14 cellular contexts compared by ENCODE assay signal in the genomic region with DNA sequence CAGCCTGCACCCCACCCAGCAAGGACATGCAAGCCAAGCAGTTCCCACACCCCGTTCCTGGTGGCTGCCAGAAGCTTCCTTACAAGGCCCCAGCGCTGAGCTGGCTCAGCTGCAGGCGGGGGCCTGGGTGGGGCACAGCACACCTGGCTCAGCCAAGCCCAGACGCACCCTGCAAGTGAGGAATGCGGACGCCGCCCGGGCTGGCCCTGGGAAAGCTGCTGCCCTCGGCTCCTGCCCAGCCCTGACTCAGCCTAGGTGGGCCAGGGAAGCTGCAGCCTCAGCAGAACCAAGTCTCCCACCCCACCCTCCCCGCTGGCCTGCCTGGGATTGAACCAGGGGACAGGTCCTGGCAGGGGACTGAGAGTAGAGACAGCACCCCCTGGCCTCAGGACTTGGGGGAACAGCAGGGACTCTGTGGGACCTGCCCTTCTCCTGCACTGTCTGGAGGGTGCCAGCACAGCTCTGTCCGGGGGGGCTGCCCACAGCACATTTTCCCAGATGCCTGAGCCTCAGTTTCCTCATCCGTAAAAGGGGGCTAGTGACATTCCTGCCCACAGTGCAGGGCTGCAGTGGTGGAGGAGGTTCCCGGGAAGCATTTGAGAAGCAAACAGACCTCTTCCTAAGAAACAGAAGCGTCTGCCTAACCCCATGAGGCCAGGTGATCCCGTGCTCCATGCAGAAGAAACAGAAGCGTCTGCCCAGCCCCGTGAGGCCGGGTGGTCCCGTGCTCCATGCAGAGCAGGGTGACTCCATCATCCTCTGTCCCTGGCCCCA. TPM values are rescaled to one million over a fixed set of nuclear protein-coding genes. Genes with fewer than 3 reads are reported as not detected.
DNase-seq lines count a peak whose midpoint lies in the region; ATAC-seq and TF ChIP-seq lines count a peak whose summit lies in the region.
"Had no signal": no experiment of that assay in that cellular context is flagged by ENCODE, and none has a peak within 500 bp of the region (broad histone marks: within the 10 kb centered on the region; RNA-seq: fewer than 3 reads in every experiment).

No MANE protein-coding gene starts in this region.

- H3K36me3 ChIP-seq in body of pancreas (replicated peaks in 1 of 2; ENCODE audit: insufficient read depth in 1 of 2, low read depth in 2 of 2) (no peaks in the 10 kb centered on the region), lung (ENCODE audit: control insufficient read depth in 2 of 2, insufficient read depth in 2 of 2, low read length in 2 of 2) (no peaks in the 10 kb centered on the region), thyroid gland (no peaks in the 10 kb centered on the region), GM23248 (ENCODE audit: low read depth) (no peaks in the 10 kb centered on the region)
- H3K36me3 ChIP-seq: HAP-1 had no signal

- intact Hi-C loops in body of pancreas (cut with DNase I) (no loop called here), thyroid gland (cut with DNase I) (no loop called here), posterior vena cava (cut with DNase I) (loop anchor here in 1 of 2 donors (10.0 kb wide), 2 partner anchors 90 to 750 kb away; no protein-coding TSS in a partner anchor)
- intact Hi-C loops in activated CD8-positive, alpha-beta T cell treated with anti-CD3 and anti-CD28 coated beads for 36 hours (cut with micrococcal nuclease) = no loop called here

- peak; percentile 45 for ATAC-seq in body of pancreas
- peak; percentile 59 for ATAC-seq in lung (ENCODE audit: insufficient read depth, low FRiP score)
- no peak for ATAC-seq in activated CD8-positive, alpha-beta T cell treated with anti-CD3 and anti-CD28 coated beads for 36 hours
- ATAC-seq in HG02840 (IDR thresholded peaks at IDR 0.05; ENCODE audit: low FRiP score, unreplicated experiment) = no peak
- ATAC-seq: natural killer cell had no signal

- no peaks in the 10 kb centered on the region for H3F3A ChIP-seq in GM23248 (ENCODE audit: insufficient read depth)

- H2AFZ ChIP-seq in GM23248 = no peak overlapping the region

- H3K9ac ChIP-seq in GM23248 = no peak overlapping the region

- CTCF ChIA-PET in activated CD8-positive, alpha-beta T cell treated with anti-CD3 and anti-CD28 coated beads for 36 hours (lab: Charles Lee) = interaction anchor here (4.0 to 15.9 kb wide), 2 partner anchors 10 to 105 kb away, joined by 26 to 435 read pairs; no protein-coding TSS in a partner anchor

- in situ Hi-C loops in GM23248 (cut with MboI) = loop anchor here (25.0 kb wide), 2 partner anchors 317 to 1042 kb away; no protein-coding TSS in a partner anchor

- no peaks in the 10 kb centered on the region for H3K9me3 Mint-ChIP-seq in activated CD8-positive, alpha-beta T cell treated with anti-CD3 and anti-CD28 coated beads for 36 hours
- H3K9me3 Mint-ChIP-seq: natural killer cell had no signal

- peak; percentile 38 to 79 (median 58) for DNase-seq in body of pancreas
- peak; percentile 79 for DNase-seq in lung (ENCODE audit: low spot score)
- peak; percentile 90 to 93 for DNase-seq in thyroid gland
- DNase-seq in posterior vena cava (ENCODE audit: low spot score) = no peak
- no peak for DNase-seq in activated CD8-positive, alpha-beta T cell treated with anti-CD3 and anti-CD28 coated beads for 36 hours
- DNase-seq in GM23248 = no peak
- DNase-seq: activated T-cell treated with anti-CD3 and anti-CD28 coated beads, Interleukin-2, amount 50 U/mL, for 1 hour; aorta; Kasumi-1; natural killer cell; SHP77 had no signal

- H3K27ac ChIP-seq in body of pancreas (peak overlapping the region in 3 of 4 donors; percentile 32 to 69 (median 60)), lung (ENCODE audit: low read depth in 1 of 2, low read length in 1 of 2) (peak overlapping the region in 1 of 2 donors; percentile 92), thyroid gland (peak overlapping the region; percentile 89 to 92 (median 91)), GM23248 (no peak overlapping the region)

- WGBS in body of pancreas, 2 donors = 58% methylated on average over 18 of the region's 19 CpGs; no CpG with 5 or more reads in 1 of the 2 donors
- WGBS in lung, 2 donors = 67 to 81% methylated on average over 19 of the region's 19 CpGs
- 45 to 71% methylated on average over 5 to 11 of the region's 19 CpGs for WGBS in thyroid gland, 2 donors
- 73 to 79% methylated on average over 16 to 18 of the region's 19 CpGs for WGBS in GM23248 (ENCODE audit: low coverage in 1 of 2, low lambda C conversion rate in 2 of 2, missing lambda C conversion rate in 2 of 2), 2 experiments

- no peaks in the 10 kb centered on the region for H3K9me2 ChIP-seq in GM23248 (ENCODE audit: insufficient read depth)

- H3K9me3 ChIP-seq in body of pancreas (no peaks in the 10 kb centered on the region), lung (ENCODE audit: control insufficient read depth in 2 of 2, insufficient read depth in 1 of 2, low read length in 1 of 2) (peaks cover 0 to 4% of the 10 kb centered on the region in 2 donors), thyroid gland (no peaks in the 10 kb centered on the region), GM23248 (ENCODE audit: low read depth) (no peaks in the 10 kb centered on the region)
- H3K9me3 ChIP-seq: HAP-1 had no signal

- H3K36me3 Mint-ChIP-seq in activated CD8-positive, alpha-beta T cell treated with anti-CD3 and anti-CD28 coated beads for 36 hours (ENCODE audit: low read depth) = no peaks in the 10 kb centered on the region
- H3K36me3 Mint-ChIP-seq: natural killer cell had no signal

- no peak overlapping the region for H3K4me2 ChIP-seq in GM23248 (ENCODE audit: unreplicated experiment)

- H3K27ac Mint-ChIP-seq in activated CD8-positive, alpha-beta T cell treated with anti-CD3 and anti-CD28 coated beads for 36 hours = no peak overlapping the region
- H3K27ac Mint-ChIP-seq: natural killer cell had no signal

- no peak for TF ChIP-seq CTCF in body of pancreas (IDR thresholded peaks at IDR 0.05)
- TF ChIP-seq CTCF in lung (IDR thresholded peaks at IDR 0.05; ENCODE audit: control extremely low read depth, extremely low read depth) = no peak
- TF ChIP-seq CTCF in thyroid gland (IDR thresholded peaks at IDR 0.05) = no peak
- TF ChIP-seq CTCF in activated CD8-positive, alpha-beta T cell treated with anti-CD3 and anti-CD28 coated beads for 36 hours (IDR thresholded peaks at IDR 0.05) = no peak

- H3K4me3 ChIP-seq in body of pancreas (no peak overlapping the region), lung (no peak overlapping the region), thyroid gland (replicated peaks in 1 of 3) (no peak overlapping the region), GM23248 (no peak overlapping the region)
- H3K4me3 ChIP-seq: HAP-1 had no signal

- no peak for TF ChIP-seq RAD21 in Ishikawa (IDR thresholded peaks at IDR 0.05; ENCODE audit: low read depth)

- H3K4me1 ChIP-seq in body of pancreas (peaks cover 32% of the 10 kb centered on the region), lung (ENCODE audit: control insufficient read depth in 2 of 2, insufficient read depth in 2 of 2, low read length in 2 of 2) (peaks cover 0 to 18% of the 10 kb centered on the region in 2 donors), thyroid gland (peaks cover 48 to 62% of the 10 kb centered on the region in 2 donors), GM23248 (ENCODE audit: insufficient read depth) (no peaks in the 10 kb centered on the region)
- H3K4me1 ChIP-seq: HAP-1 had no signal

- H3K79me2 ChIP-seq in GM23248 (ENCODE audit: insufficient read depth) = no peaks in the 10 kb centered on the region

- H3K27me3 ChIP-seq in body of pancreas (no peaks in the 10 kb centered on the region), lung (ENCODE audit: control insufficient read depth, insufficient read depth) (no peaks in the 10 kb centered on the region), thyroid gland (no peaks in the 10 kb centered on the region), GM23248 (replicated peaks; ENCODE audit: insufficient read depth) (no peaks in the 10 kb centered on the region)

- no peaks in the 10 kb centered on the region for H3K4me1 Mint-ChIP-seq in activated CD8-positive, alpha-beta T cell treated with anti-CD3 and anti-CD28 coated beads for 36 hours (ENCODE audit: low read depth)
- H3K4me1 Mint-ChIP-seq: natural killer cell had no signal

- H4K20me1 ChIP-seq in GM23248 (ENCODE audit: insufficient read depth) = no peaks in the 10 kb centered on the region

- peaks cover 3% of the 10 kb centered on the region for H3K27me3 Mint-ChIP-seq in activated CD8-positive, alpha-beta T cell treated with anti-CD3 and anti-CD28 coated beads for 36 hours

- TF ChIP-seq EP300 in Ishikawa (IDR thresholded peaks at IDR 0.05; ENCODE audit: borderline replicate concordance) = peak; percentile 89; the same call in 1 of the 2 replicates

- no peak overlapping the region for H3K4me3 Mint-ChIP-seq in activated CD8-positive, alpha-beta T cell treated with anti-CD3 and anti-CD28 coated beads for 36 hours
- H3K4me3 Mint-ChIP-seq: natural killer cell had no signal

- POLR2A ChIA-PET in activated CD8-positive, alpha-beta T cell treated with anti-CD3 and anti-CD28 coated beads for 36 hours (lab: Charles Lee) = no interaction called here

- TF ChIP-seq POLR2A in body of pancreas (IDR thresholded peaks at IDR 0.05) (no peak), thyroid gland (IDR thresholded peaks at IDR 0.05) (peak in 1 of 2 donors; percentile 55)

RNA-seq across cellular contexts. Expression of a gene that starts 29.9 kb away (rescaled TPM):
- total RNA-seq in body of pancreas = 1 to 10 TPM; 4.4 to 5.9 TPM
- 10 to 100 TPM; 39.8 to 45.4 TPM for total RNA-seq in lung
- polyA plus RNA-seq in lung = 10 to 100 TPM; 27.3 to 47.2 TPM
- total RNA-seq in thyroid gland = under 1 TPM in 1 of 4 donors, not detected in 3; 0.56 TPM
- 1 to 10 TPM; 2.8 to 5.1 TPM for total RNA-seq in posterior vena cava
- total RNA-seq in activated CD8-positive, alpha-beta T cell treated with anti-CD3 and anti-CD28 coated beads for 36 hours = not detected
- 0.51 and 3.8 TPM in 2 replicates for total RNA-seq in GM23248 (2014; rRNA removed; shearing (Covaris generic))
- polyA plus RNA-seq in GM23248 (2016; fragmentation: Nextera tagmentation; extraction: Ambion mirVana) = 1.4 and 1.8 TPM in 2 replicates
- total RNA-seq: natural killer cell had no signal

RNA-seq across cellular contexts. Expression of a gene that starts 34.4 kb away (rescaled TPM):
- 100 to 1,000 TPM in 1 of 2 donors, 10 to 100 TPM in 1; 99.5 to 120 TPM for total RNA-seq in body of pancreas
- total RNA-seq in lung = 100 to 1,000 TPM; 381 to 872 TPM
- polyA plus RNA-seq in lung = 100 to 1,000 TPM; 485 to 867 TPM
- total RNA-seq in thyroid gland = 100 to 1,000 TPM; 119 to 171 (median 145) TPM
- total RNA-seq in posterior vena cava = 100 to 1,000 TPM; 694 to 760 TPM
- total RNA-seq in activated CD8-positive, alpha-beta T cell treated with anti-CD3 and anti-CD28 coated beads for 36 hours = 100 to 1,000 TPM; 924 to 930 TPM
- 98.1 and 113 TPM in 2 replicates for total RNA-seq in GM23248 (2014; rRNA removed; shearing (Covaris generic))
- 1,585 and 1,606 TPM in 2 replicates for polyA plus RNA-seq in GM23248 (2016; fragmentation: Nextera tagmentation; extraction: Ambion mirVana)

RNA-seq across cellular contexts. Expression of a gene that starts 41.8 kb away (rescaled TPM):
- total RNA-seq in body of pancreas (1 to 10 TPM; 1.6 to 4.2 TPM), lung (under 1 TPM in 1 of 2 donors, not detected in 1; 0.28 TPM), thyroid gland (1 to 10 TPM in 2 of 4 donors, not detected in 2; 1.3 to 2.0 TPM), posterior vena cava (not detected)
- polyA plus RNA-seq in lung (under 1 TPM; 0.10 to 0.18 TPM), GM23248 (2016; fragmentation: Nextera tagmentation; extraction: Ambion mirVana) (0.90 and 1.2 TPM in 2 replicates)
- not detected for total RNA-seq in activated CD8-positive, alpha-beta T cell treated with anti-CD3 and anti-CD28 coated beads for 36 hours
- 0.38 and 2.5 TPM in 2 replicates for total RNA-seq in GM23248 (2014; rRNA removed; shearing (Covaris generic))
- total RNA-seq: natural killer cell had no signal

RNA-seq across cellular contexts. Expression of a gene that starts 57.8 kb away (rescaled TPM):
- total RNA-seq in body of pancreas = not detected
- total RNA-seq in lung = not detected
- not detected for polyA plus RNA-seq in lung
- not detected for total RNA-seq in thyroid gland
- total RNA-seq in posterior vena cava = not detected
- total RNA-seq in activated CD8-positive, alpha-beta T cell treated with anti-CD3 and anti-CD28 coated beads for 36 hours = not detected
- total RNA-seq in GM23248 (2014; rRNA removed; shearing (Covaris generic)) = not detected in 2 replicates
- polyA plus RNA-seq in GM23248 (2016; fragmentation: Nextera tagmentation; extraction: Ambion mirVana) = not detected in 2 replicates
- total RNA-seq: aorta, natural killer cell had no signal
- polyA plus RNA-seq: aorta had no signal

Comparison
In these comparisons a context has a peak if more than half of its experiments do, and no peak if none do; other contexts are left out.
1. ATAC-seq: peak in body of pancreas (single experiment) and lung (single experiment); none in activated CD8-positive, alpha-beta T cell treated with anti-CD3 and anti-CD28 coated beads for 36 hours (single experiment) and HG02840 (single experiment).
2. DNase-seq: peak in body of pancreas (4 of 4), lung (single experiment) and thyroid gland (2 of 2); none in posterior vena cava (single experiment), activated CD8-positive, alpha-beta T cell treated with anti-CD3 and anti-CD28 coated beads for 36 hours (single experiment) and GM23248 (single experiment).